In the genomic region with DNA sequence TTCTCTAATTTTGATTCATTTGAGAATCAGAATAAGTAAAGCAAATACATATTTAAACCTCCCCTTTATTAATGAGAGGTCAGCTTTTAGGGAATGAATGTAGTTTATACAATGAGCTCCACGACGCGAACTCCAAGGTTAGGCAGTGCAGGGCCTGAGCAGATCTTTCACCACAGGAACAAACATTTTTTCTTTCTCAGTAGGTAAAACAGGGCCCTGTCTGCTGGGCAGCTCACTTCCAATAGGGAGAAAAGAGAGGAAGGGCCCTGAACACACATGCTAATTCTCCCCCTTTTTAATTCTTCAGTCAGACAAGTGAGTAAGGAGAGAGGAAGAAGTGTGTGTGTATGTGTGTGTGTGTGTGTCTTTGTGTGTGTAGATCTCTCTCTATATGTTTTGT, we compare ENCODE assay signal across 2 cellular contexts.
TF ChIP-seq lines count a peak whose summit lies in the region.

No MANE protein-coding gene starts in this region.

TF ChIP-seq in WTC11, 78 proteins besides CTCF, POLR2A, EP300 and RAD21 (continued from another document):
- TF ChIP-seq, protein P1, sequence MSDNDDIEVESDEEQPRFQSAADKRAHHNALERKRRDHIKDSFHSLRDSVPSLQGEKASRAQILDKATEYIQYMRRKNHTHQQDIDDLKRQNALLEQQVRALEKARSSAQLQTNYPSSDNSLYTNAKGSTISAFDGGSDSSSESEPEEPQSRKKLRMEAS (CRISPR knock-in tag; IDR thresholded peaks at IDR 0.05): no peak
- no peak for TF ChIP-seq JAZF1 (CRISPR knock-in tag; IDR thresholded peaks at IDR 0.05)
- TF ChIP-seq, protein P2, sequence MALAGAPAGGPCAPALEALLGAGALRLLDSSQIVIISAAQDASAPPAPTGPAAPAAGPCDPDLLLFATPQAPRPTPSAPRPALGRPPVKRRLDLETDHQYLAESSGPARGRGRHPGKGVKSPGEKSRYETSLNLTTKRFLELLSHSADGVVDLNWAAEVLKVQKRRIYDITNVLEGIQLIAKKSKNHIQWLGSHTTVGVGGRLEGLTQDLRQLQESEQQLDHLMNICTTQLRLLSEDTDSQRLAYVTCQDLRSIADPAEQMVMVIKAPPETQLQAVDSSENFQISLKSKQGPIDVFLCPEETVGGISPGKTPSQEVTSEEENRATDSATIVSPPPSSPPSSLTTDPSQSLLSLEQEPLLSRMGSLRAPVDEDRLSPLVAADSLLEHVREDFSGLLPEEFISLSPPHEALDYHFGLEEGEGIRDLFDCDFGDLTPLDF (CRISPR knock-in tag; IDR thresholded peaks at IDR 0.05): no peak
- TF ChIP-seq, protein P3, sequence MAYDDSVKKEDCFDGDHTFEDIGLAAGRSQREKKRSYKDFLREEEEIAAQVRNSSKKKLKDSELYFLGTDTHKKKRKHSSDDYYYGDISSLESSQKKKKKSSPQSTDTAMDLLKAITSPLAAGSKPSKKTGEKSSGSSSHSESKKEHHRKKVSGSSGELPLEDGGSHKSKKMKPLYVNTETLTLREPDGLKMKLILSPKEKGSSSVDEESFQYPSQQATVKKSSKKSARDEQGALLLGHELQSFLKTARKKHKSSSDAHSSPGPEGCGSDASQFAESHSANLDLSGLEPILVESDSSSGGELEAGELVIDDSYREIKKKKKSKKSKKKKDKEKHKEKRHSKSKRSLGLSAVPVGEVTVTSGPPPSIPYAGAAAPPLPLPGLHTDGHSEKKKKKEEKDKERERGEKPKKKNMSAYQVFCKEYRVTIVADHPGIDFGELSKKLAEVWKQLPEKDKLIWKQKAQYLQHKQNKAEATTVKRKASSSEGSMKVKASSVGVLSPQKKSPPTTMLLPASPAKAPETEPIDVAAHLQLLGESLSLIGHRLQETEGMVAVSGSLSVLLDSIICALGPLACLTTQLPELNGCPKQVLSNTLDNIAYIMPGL (CRISPR knock-in tag; IDR thresholded peaks at IDR 0.05): no peak
- TF ChIP-seq, protein P4, sequence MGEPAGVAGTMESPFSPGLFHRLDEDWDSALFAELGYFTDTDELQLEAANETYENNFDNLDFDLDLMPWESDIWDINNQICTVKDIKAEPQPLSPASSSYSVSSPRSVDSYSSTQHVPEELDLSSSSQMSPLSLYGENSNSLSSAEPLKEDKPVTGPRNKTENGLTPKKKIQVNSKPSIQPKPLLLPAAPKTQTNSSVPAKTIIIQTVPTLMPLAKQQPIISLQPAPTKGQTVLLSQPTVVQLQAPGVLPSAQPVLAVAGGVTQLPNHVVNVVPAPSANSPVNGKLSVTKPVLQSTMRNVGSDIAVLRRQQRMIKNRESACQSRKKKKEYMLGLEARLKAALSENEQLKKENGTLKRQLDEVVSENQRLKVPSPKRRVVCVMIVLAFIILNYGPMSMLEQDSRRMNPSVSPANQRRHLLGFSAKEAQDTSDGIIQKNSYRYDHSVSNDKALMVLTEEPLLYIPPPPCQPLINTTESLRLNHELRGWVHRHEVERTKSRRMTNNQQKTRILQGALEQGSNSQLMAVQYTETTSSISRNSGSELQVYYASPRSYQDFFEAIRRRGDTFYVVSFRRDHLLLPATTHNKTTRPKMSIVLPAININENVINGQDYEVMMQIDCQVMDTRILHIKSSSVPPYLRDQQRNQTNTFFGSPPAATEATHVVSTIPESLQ (CRISPR knock-in tag; IDR thresholded peaks at IDR 0.05): no peak

TF ChIP-seq in SK-N-SH treated with all-trans-retinoic acid at 6 μM for 48 hours, 23 proteins besides CTCF, POLR2A, EP300 and RAD21 (continued from another document):
- TF ChIP-seq, protein P5, sequence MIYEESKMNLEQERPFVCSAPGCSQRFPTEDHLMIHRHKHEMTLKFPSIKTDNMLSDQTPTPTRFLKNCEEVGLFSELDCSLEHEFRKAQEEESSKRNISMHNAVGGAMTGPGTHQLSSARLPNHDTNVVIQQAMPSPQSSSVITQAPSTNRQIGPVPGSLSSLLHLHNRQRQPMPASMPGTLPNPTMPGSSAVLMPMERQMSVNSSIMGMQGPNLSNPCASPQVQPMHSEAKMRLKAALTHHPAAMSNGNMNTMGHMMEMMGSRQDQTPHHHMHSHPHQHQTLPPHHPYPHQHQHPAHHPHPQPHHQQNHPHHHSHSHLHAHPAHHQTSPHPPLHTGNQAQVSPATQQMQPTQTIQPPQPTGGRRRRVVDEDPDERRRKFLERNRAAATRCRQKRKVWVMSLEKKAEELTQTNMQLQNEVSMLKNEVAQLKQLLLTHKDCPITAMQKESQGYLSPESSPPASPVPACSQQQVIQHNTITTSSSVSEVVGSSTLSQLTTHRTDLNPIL (CRISPR knock-in tag; IDR thresholded peaks at IDR 0.05; ENCODE audit: low read depth): no peak
- TF ChIP-seq SNAI2 (CRISPR knock-in tag; IDR thresholded peaks at IDR 0.05) (no peak), ZNF70 (CRISPR knock-in tag; IDR thresholded peaks at IDR 0.05) (no peak), TOX (CRISPR knock-in tag; IDR thresholded peaks at IDR 0.05; ENCODE audit: borderline replicate concordance) (no peak), BACH2 (CRISPR knock-in tag; IDR thresholded peaks at IDR 0.05; ENCODE audit: borderline replicate concordance) (no peak), ZNF565 (CRISPR knock-in tag; conservative IDR thresholded peaks at IDR 0.05; ENCODE audit: low read depth) (no peak), TCF4 (CRISPR knock-in tag; IDR thresholded peaks at IDR 0.05; ENCODE audit: borderline replicate concordance) (no peak)
- TF ChIP-seq, protein P6, sequence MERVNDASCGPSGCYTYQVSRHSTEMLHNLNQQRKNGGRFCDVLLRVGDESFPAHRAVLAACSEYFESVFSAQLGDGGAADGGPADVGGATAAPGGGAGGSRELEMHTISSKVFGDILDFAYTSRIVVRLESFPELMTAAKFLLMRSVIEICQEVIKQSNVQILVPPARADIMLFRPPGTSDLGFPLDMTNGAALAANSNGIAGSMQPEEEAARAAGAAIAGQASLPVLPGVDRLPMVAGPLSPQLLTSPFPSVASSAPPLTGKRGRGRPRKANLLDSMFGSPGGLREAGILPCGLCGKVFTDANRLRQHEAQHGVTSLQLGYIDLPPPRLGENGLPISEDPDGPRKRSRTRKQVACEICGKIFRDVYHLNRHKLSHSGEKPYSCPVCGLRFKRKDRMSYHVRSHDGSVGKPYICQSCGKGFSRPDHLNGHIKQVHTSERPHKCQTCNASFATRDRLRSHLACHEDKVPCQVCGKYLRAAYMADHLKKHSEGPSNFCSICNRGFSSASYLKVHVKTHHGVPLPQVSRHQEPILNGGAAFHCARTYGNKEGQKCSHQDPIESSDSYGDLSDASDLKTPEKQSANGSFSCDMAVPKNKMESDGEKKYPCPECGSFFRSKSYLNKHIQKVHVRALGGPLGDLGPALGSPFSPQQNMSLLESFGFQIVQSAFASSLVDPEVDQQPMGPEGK (CRISPR knock-in tag; IDR thresholded peaks at IDR 0.05; ENCODE audit: borderline replicate concordance): no peak
- TF ChIP-seq, protein P7, sequence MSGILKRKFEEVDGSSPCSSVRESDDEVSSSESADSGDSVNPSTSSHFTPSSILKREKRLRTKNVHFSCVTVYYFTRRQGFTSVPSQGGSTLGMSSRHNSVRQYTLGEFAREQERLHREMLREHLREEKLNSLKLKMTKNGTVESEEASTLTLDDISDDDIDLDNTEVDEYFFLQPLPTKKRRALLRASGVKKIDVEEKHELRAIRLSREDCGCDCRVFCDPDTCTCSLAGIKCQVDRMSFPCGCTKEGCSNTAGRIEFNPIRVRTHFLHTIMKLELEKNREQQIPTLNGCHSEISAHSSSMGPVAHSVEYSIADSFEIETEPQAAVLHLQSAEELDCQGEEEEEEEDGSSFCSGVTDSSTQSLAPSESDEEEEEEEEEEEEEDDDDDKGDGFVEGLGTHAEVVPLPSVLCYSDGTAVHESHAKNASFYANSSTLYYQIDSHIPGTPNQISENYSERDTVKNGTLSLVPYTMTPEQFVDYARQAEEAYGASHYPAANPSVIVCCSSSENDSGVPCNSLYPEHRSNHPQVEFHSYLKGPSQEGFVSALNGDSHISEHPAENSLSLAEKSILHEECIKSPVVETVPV (CRISPR knock-in tag; IDR thresholded peaks at IDR 0.05): no peak
